2 cellular contexts compared by ENCODE assay signal in genomic region chr2:158499383-158499782, GRCh38.
TF ChIP-seq lines count a peak whose summit lies in the region.

No MANE protein-coding gene starts in this region.

TF ChIP-seq in SK-N-SH, 30 proteins besides CTCF, POLR2A, EP300 and RAD21 (continued from another document and continues in another):
- TF ChIP-seq PBX3 (IDR thresholded peaks at IDR 0.05) (no peak), GATA2 (CRISPR knock-in tag; IDR thresholded peaks at IDR 0.05) (peak; percentile 86), MXI1 (IDR thresholded peaks at IDR 0.05; ENCODE audit: low read depth, low read length) (peak; percentile 57; the same call in 1 of the 2 replicates), CHD2 (IDR thresholded peaks at IDR 0.05; ENCODE audit: low read length, partially characterized antibody) (peak; percentile 54), SIN3A (IDR thresholded peaks at IDR 0.05; ENCODE audit: borderline replicate concordance, low read depth, low read length) (no peak), REST (IDR thresholded peaks at IDR 0.05; ENCODE audit: low read depth, low read length) (no peak), RCOR1 (IDR thresholded peaks at IDR 0.05; ENCODE audit: low read length) (peak; percentile 70; the same call in 1 of the 2 replicates), YY1 (IDR thresholded peaks at IDR 0.05; ENCODE audit: low read depth) (no peak), ELF1 (IDR thresholded peaks at IDR 0.05) (no peak), IRF3 (IDR thresholded peaks at IDR 0.05; ENCODE audit: low read depth, low read length) (no peak), RXRA (IDR thresholded peaks at IDR 0.05; ENCODE audit: borderline replicate concordance, low read depth) (no peak), EZH2phosphoT487 (IDR thresholded peaks at IDR 0.05; ENCODE audit: borderline replicate concordance, low read depth) (no peak), USF1 (IDR thresholded peaks at IDR 0.05; ENCODE audit: borderline replicate concordance, low read depth) (no peak), GABPA (IDR thresholded peaks at IDR 0.05; ENCODE audit: low read depth) (no peak), RFX5 (IDR thresholded peaks at IDR 0.05; ENCODE audit: low read length) (no peak), TAF1 (IDR thresholded peaks at IDR 0.05; ENCODE audit: borderline replicate concordance, low read depth, low read length) (no peak), TEAD4 (IDR thresholded peaks at IDR 0.05; ENCODE audit: borderline replicate concordance, insufficient read depth) (no peak), FOXJ3 (CRISPR knock-in tag; IDR thresholded peaks at IDR 0.05) (no peak), MAX (IDR thresholded peaks at IDR 0.05; ENCODE audit: low read depth) (no peak), NRF1 (IDR thresholded peaks at IDR 0.05; ENCODE audit: low read depth, low read length) (no peak), NFIC (IDR thresholded peaks at IDR 0.05; ENCODE audit: borderline replicate concordance) (no peak), SMC3 (IDR thresholded peaks at IDR 0.05; ENCODE audit: low read depth, low read length) (no peak), USF2 (IDR thresholded peaks at IDR 0.05; ENCODE audit: borderline replicate concordance, low read depth, low read length) (no peak), FOXM1 (IDR thresholded peaks at IDR 0.05; ENCODE audit: low read depth) (no peak)

TF ChIP-seq in SK-N-SH treated with all-trans-retinoic acid at 6 μM for 48 hours, 23 proteins besides CTCF, POLR2A, EP300 and RAD21 (continued from another document):
- no peak for TF ChIP-seq TSHZ2 (CRISPR knock-in tag; IDR thresholded peaks at IDR 0.05)
- TF ChIP-seq PATZ1 (CRISPR knock-in tag; IDR thresholded peaks at IDR 0.05; ENCODE audit: borderline replicate concordance): no peak
- no peak for TF ChIP-seq TOX (CRISPR knock-in tag; IDR thresholded peaks at IDR 0.05; ENCODE audit: borderline replicate concordance)
- TF ChIP-seq BACH2 (CRISPR knock-in tag; IDR thresholded peaks at IDR 0.05; ENCODE audit: borderline replicate concordance): no peak
- no peak for TF ChIP-seq OSR1 (CRISPR knock-in tag; IDR thresholded peaks at IDR 0.05)
- no peak for TF ChIP-seq ZFP30 (CRISPR knock-in tag; IDR thresholded peaks at IDR 0.05)
- TF ChIP-seq ZNF70 (CRISPR knock-in tag; IDR thresholded peaks at IDR 0.05): no peak
- no peak for TF ChIP-seq CREB5 (CRISPR knock-in tag; IDR thresholded peaks at IDR 0.05; ENCODE audit: low read depth)
- no peak for TF ChIP-seq GLIS3 (CRISPR knock-in tag; IDR thresholded peaks at IDR 0.05)
- no peak for TF ChIP-seq ESRRG (CRISPR knock-in tag; IDR thresholded peaks at IDR 0.05)
- no peak for TF ChIP-seq ISL1 (CRISPR knock-in tag; IDR thresholded peaks at IDR 0.05)
- TF ChIP-seq ZC3H10 (CRISPR knock-in tag; IDR thresholded peaks at IDR 0.05): no peak
- no peak for TF ChIP-seq PPARA (CRISPR knock-in tag; IDR thresholded peaks at IDR 0.05; ENCODE audit: borderline replicate concordance)
- no peak for TF ChIP-seq ZFP3 (CRISPR knock-in tag; IDR thresholded peaks at IDR 0.05)
- no peak for TF ChIP-seq ZNF8 (CRISPR knock-in tag; IDR thresholded peaks at IDR 0.05)
- TF ChIP-seq ZNF565 (CRISPR knock-in tag; conservative IDR thresholded peaks at IDR 0.05; ENCODE audit: low read depth): no peak
